1 cellular context compared by ENCODE assay signal in genomic region chrX:24055043-24055356, GRCh38.
TF ChIP-seq lines count a peak whose summit lies in the region.

No MANE protein-coding gene starts in this region.

TF ChIP-seq in K562, 482 proteins besides CTCF, POLR2A, EP300 and RAD21 (continued from another document and continues in another):
- TF ChIP-seq CLOCK (CRISPR knock-in tag; IDR thresholded peaks at IDR 0.05; ENCODE audit: borderline replicate concordance) (no peak), ZHX1 (conservative IDR thresholded peaks at IDR 0.05; ENCODE audit: low read length) (no peak), EWSR1 (IDR thresholded peaks at IDR 0.05; ENCODE audit: borderline replicate concordance, low read depth, partially characterized antibody) (no peak), POLR2G (IDR thresholded peaks at IDR 0.05; ENCODE audit: low read depth, low read length) (peak; percentile 66), GTF2F1 (IDR thresholded peaks at IDR 0.05; ENCODE audit: low read depth, low read length) (no peak), CTCFL (IDR thresholded peaks at IDR 0.05; ENCODE audit: borderline replicate concordance, insufficient read depth, low read depth, low read length, poor library complexity, severe bottlenecking) (no peak), THRAP3 (IDR thresholded peaks at IDR 0.05; ENCODE audit: borderline replicate concordance) (no peak), PTTG1 (tag; IDR thresholded peaks at IDR 0.05; ENCODE audit: low read depth) (no peak), JUNB (CRISPR knock-in tag; conservative IDR thresholded peaks at IDR 0.05) (no peak), MAX (CRISPR knock-in tag; IDR thresholded peaks at IDR 0.05) (0 out of 2 replicates have a peak, but pooled peaks have one; percentile 25), VEZF1 (CRISPR knock-in tag; IDR thresholded peaks at IDR 0.05) (no peak), E2F4 (CRISPR knock-in tag; IDR thresholded peaks at IDR 0.05; ENCODE audit: low read depth) (no peak), ZNF609 (CRISPR knock-in tag; IDR thresholded peaks at IDR 0.05; ENCODE audit: borderline replicate concordance) (no peak), NKRF (IDR thresholded peaks at IDR 0.05; ENCODE audit: borderline replicate concordance) (peak; percentile 73), CHD1 (IDR thresholded peaks at IDR 0.05; ENCODE audit: low read length) (peak; percentile 65), ZNF324 (CRISPR knock-in tag; IDR thresholded peaks at IDR 0.05) (no peak), HDGF (IDR thresholded peaks at IDR 0.05) (no peak), RNF219 (CRISPR knock-in tag; IDR thresholded peaks at IDR 0.05) (no peak), TCF7 (IDR thresholded peaks at IDR 0.05; ENCODE audit: borderline replicate concordance) (no peak), NFRKB (IDR thresholded peaks at IDR 0.05; ENCODE audit: low read depth) (0 out of 2 replicates have a peak, but pooled peaks have one; percentile 20), MXI1 (IDR thresholded peaks at IDR 0.05; ENCODE audit: low read depth, low read length) (no peak), PYGO2 (tag; IDR thresholded peaks at IDR 0.05) (no peak), NR4A1 (CRISPR knock-in tag; IDR thresholded peaks at IDR 0.05) (no peak), NR4A1 (tag; IDR thresholded peaks at IDR 0.05) (no peak), RBM39 (optimal IDR thresholded peaks at IDR 0.05; ENCODE audit: low read depth, low read length) (no peak), ZNF655 (CRISPR knock-in tag; IDR thresholded peaks at IDR 0.05) (no peak), BCLAF1 (IDR thresholded peaks at IDR 0.05; ENCODE audit: borderline replicate concordance in 1 of 2, control insufficient read depth in 1 of 2, low read depth in 2 of 2, low read length in 1 of 2) (no peak)
